Comparison of ENCODE assay signal across 9 cellular contexts in the genomic region with DNA sequence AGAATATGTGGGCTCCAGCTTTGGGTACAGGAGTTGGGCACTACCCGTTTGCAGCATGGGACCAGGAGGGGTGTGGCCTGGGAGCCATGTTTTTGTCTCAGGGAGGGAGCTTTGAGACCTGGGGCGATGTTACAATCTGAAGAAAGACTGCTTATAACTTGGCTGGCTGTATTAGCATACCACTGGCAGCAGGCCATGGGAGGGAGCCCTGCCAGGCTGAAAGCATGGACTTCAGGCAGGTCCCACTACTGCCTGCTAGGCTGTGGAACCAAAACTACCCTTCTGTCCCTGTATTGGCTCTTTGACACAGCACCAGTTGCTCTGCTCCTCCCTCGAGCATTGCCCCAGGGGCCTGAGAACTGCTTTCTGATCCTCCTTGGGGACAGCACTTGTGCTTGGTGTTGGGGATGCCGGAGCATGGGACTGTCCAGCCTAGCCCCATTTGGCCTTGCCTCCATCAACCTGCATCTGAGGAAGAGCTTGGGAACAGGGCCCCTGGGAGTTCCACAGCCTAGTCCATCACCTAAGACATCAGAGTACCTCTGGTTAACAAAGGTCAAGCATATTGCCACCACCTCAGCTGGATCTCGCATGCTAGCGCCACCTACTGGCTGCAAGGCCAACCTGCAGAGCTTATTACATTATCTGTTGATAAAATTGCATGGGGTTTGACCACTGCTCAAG.
DNase-seq lines count a peak whose midpoint lies in the region; ATAC-seq and TF ChIP-seq lines count a peak whose summit lies in the region.
"Had no signal": no experiment of that assay in that cellular context is flagged by ENCODE, and none has a peak within 500 bp of the region (broad histone marks: within the 10 kb centered on the region; RNA-seq: fewer than 3 reads in every experiment).

No MANE protein-coding gene starts in this region.

- in situ Hi-C loops in astrocyte of the spinal cord (cut with HindIII; ENCODE audit: low sequenced_read_pairs), result no loop called here

- H2AFZ ChIP-seq in HCT116 (ENCODE audit: low read depth, low read length, poor library complexity, severe bottlenecking) (no peak overlapping the region), OCI-LY3 (ENCODE audit: low read depth, low read length) (no peak overlapping the region)

- H3K9me3 ChIP-seq in HCT116 (ENCODE audit: control insufficient read depth in 1 of 2, insufficient read depth in 1 of 2, low read depth in 1 of 2, low read length in 2 of 2) (peaks cover 3 to 8% of the 10 kb centered on the region in 2 experiments; a peak in 2 of 4 replicates), OCI-LY3 (ENCODE audit: insufficient read depth, low read length) (peaks cover 12% of the 10 kb centered on the region; the same call in 1 of the 2 replicates), right lobe of liver (no peaks in the 10 kb centered on the region), vagina (peaks cover 13% of the 10 kb centered on the region)

- BruUV-seq in HCT116 (replicated peaks; lab: Mats Ljungman, UMichigan), result no TSS peak

- WGBS in right lobe of liver (ENCODE audit: insufficient coverage, low coverage, low lambda C conversion rate, missing lambda C conversion rate), result 19% methylated on average over 2 of the region's 6 CpGs

- ATAC-seq in HCT116 (peak; percentile 84), right lobe of liver (peak; percentile 63 to 97 (median 90))

- peak; percentile 30 for DNase-seq in NCI-H146 (lab: John Stamatoyannopoulos, UW)
- DNase-seq in NCI-H146 treated with DMSO at 0.1 percent for 48 hours (lab: John Stamatoyannopoulos, UW; ENCODE audit: unreplicated experiment), result no peak
- DNase-seq in HCT116 (ENCODE audit: low read depth, low spot score), result peak; percentile 19
- DNase-seq in astrocyte of the spinal cord (ENCODE audit: low read depth, low spot score), result peak; percentile 55
- DNase-seq in right lobe of liver, result peak; percentile 58 to 80 (median 66)
- peak; percentile 66 for DNase-seq in ureter (ENCODE audit: low spot score)
- DNase-seq in vagina (ENCODE audit: extremely low spot score in 2 of 2), result no peak
- DNase-seq: activated T-cell treated with anti-CD3 and anti-CD28 coated beads, Interleukin-2, amount 50 U/mL, for 4 hours had no signal

- H3K79me2 ChIP-seq in HCT116 (ENCODE audit: insufficient read depth, low read length) (peaks cover 13% of the 10 kb centered on the region; the same call in 1 of the 2 replicates), OCI-LY3 (ENCODE audit: low read length) (no peaks in the 10 kb centered on the region)

- H3K4me1 ChIP-seq in HCT116 (ENCODE audit: control insufficient read depth in 1 of 2, insufficient read depth in 2 of 2, low read length in 2 of 2) (peaks cover 0 to 3% of the 10 kb centered on the region in 2 experiments; a peak in 1 of 4 replicates), OCI-LY3 (ENCODE audit: low read length) (no peaks in the 10 kb centered on the region), right lobe of liver (peaks cover 0 to 5% (median 0%) of the 10 kb centered on the region in 4 donors), vagina (no peaks in the 10 kb centered on the region)

- TF ChIP-seq POLR2A in HCT116 (IDR thresholded peaks at IDR 0.05; ENCODE audit: borderline replicate concordance, extremely low read depth, insufficient read depth, insufficient read length) (no peak), right lobe of liver (IDR thresholded peaks at IDR 0.05) (no peak), vagina (IDR thresholded peaks at IDR 0.05) (no peak)

- CTCF ChIA-PET in HCT116 (lab: Charles Lee), result interaction anchor here (0.6 to 1.6 kb wide), 5 partner anchors 9 to 38 kb away, joined by 3 to 19 read pairs (median 7); no protein-coding TSS in a partner anchor

- H3K9me2 ChIP-seq in HCT116 (ENCODE audit: insufficient read depth), result no peaks in the 10 kb centered on the region

- no peaks in the 10 kb centered on the region for H3K27me3 ChIP-seq in HCT116 (ENCODE audit: insufficient read depth, low read length)
- H3K27me3 ChIP-seq in OCI-LY3 (ENCODE audit: low read depth, low read length), result no peaks in the 10 kb centered on the region
- H3K27me3 ChIP-seq in right lobe of liver, result no peaks in the 10 kb centered on the region
- H3K27me3 ChIP-seq in vagina, result no peaks in the 10 kb centered on the region

- H3K4me2 ChIP-seq in HCT116 (ENCODE audit: low read length), result no peak overlapping the region
- no peak overlapping the region; the same call in 1 of the 2 replicates for H3K4me2 ChIP-seq in OCI-LY3 (ENCODE audit: low read length)

- H3K27ac ChIP-seq in HCT116 (ENCODE audit: low read depth, low read length), result no peak overlapping the region
- no peak overlapping the region for H3K27ac ChIP-seq in OCI-LY3 (ENCODE audit: low read length)
- no peak overlapping the region for H3K27ac ChIP-seq in right lobe of liver
- no peak overlapping the region for H3K27ac ChIP-seq in vagina

- intact Hi-C loops in HCT116 (cut with micrococcal nuclease) (loop anchor here (5.0 kb wide), 1 partner anchor 231 kb away; a partner anchor contains a TSS), right lobe of liver (cut with DNase I) (no loop called here), vagina (cut with DNase I) (no loop called here)

- peak; percentile 49 for TF ChIP-seq RAD21 in HCT116 (IDR thresholded peaks at IDR 0.05; ENCODE audit: low read depth)

- RAD21 ChIA-PET in HCT116 (lab: Charles Lee; ENCODE audit: low non-redundant PET in 1 of 2, low total read pairs in 2 of 2, uncharacterized antibody in 2 of 2, unreplicated experiment in 2 of 2), result no interaction called here

- H3K36me3 ChIP-seq in HCT116 (ENCODE audit: control insufficient read depth in 1 of 2, insufficient read depth in 2 of 2, low read length in 2 of 2) (no peaks in the 10 kb centered on the region), OCI-LY3 (replicated peaks; ENCODE audit: low read depth, low read length) (no peaks in the 10 kb centered on the region), right lobe of liver (no peaks in the 10 kb centered on the region), vagina (no peaks in the 10 kb centered on the region)

- TF ChIP-seq CTCF in HCT116 (IDR thresholded peaks at IDR 0.05 in 2 of 3, conservative IDR thresholded peaks at IDR 0.05 in 1 of 3; ENCODE audit: borderline replicate concordance in 1 of 3, insufficient read depth in 1 of 3, low read depth in 2 of 3, low read length in 2 of 3) (peak; percentile 27 to 90 (median 80); a peak in 5 of 6 replicates), OCI-LY3 (IDR thresholded peaks at IDR 0.05; ENCODE audit: low read depth, low read length) (peak; percentile 77), astrocyte of the spinal cord (IDR thresholded peaks at IDR 0.05; ENCODE audit: low read depth, low read length) (peak; percentile 61), right lobe of liver (IDR thresholded peaks at IDR 0.05) (peak; percentile 32 to 76 (median 58)), vagina (IDR thresholded peaks at IDR 0.05) (no peak)

- H3K4me3 ChIP-seq in HCT116 (replicated peaks in 1 of 2; ENCODE audit: low read depth in 1 of 2, low read length in 2 of 2) (no peak overlapping the region), OCI-LY3 (ENCODE audit: low read length) (no peak overlapping the region), astrocyte of the spinal cord (ENCODE audit: low read depth, low read length) (no peak overlapping the region), right lobe of liver (no peak overlapping the region), vagina (no peak overlapping the region)

- H4K20me1 ChIP-seq in HCT116 (ENCODE audit: insufficient read depth), result no peaks in the 10 kb centered on the region
- no peaks in the 10 kb centered on the region for H4K20me1 ChIP-seq in OCI-LY3 (ENCODE audit: insufficient read depth, low read length)

- H3K9ac ChIP-seq in HCT116 (ENCODE audit: low read length) (no peak overlapping the region), OCI-LY3 (ENCODE audit: low read length) (no peak overlapping the region)

- POLR2A ChIA-PET in HCT116 (lab: Charles Lee), result no interaction called here

TF ChIP-seq in HCT116, 20 proteins besides CTCF, POLR2A, EP300 and RAD21:
- TF ChIP-seq FOSL1 (IDR thresholded peaks at IDR 0.05; ENCODE audit: low read depth) (no peak), EZH2phosphoT487 (IDR thresholded peaks at IDR 0.05; ENCODE audit: borderline replicate concordance) (no peak), SP1 (IDR thresholded peaks at IDR 0.05; ENCODE audit: low read depth) (no peak)

Comparison
In these comparisons a context has a peak if more than half of its experiments do, and no peak if none do; other contexts are left out.
1. DNase-seq: peak in NCI-H146 (single experiment), HCT116 (single experiment), astrocyte of the spinal cord (single experiment), right lobe of liver (3 of 3) and ureter (single experiment); none in NCI-H146 treated with DMSO at 0.1 percent for 48 hours (single experiment) and vagina (0 of 2).
2. CTCF ChIP-seq: peak in HCT116 (3 of 3), OCI-LY3 (single experiment), astrocyte of the spinal cord (single experiment) and right lobe of liver (4 of 4); none in vagina (0 of 3).